25 cellular contexts compared by ENCODE assay signal in the genomic region with DNA sequence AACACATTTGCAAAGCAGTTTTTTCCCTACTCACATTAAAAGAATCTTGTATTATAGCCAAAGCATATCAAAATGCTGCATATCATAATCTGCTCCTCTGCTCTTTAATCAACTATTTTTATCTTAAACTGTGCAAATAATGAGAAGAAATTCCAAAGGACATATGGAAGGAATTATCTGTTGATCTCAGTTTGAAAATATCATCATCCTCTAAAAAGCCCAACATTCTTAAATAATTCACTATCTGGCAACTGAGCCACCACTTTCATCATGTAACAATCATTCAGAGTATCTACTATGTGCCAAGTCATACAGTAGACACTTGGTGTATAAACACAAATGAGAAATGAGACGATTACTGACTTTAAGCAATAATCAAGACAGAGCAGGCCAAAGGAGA.
DNase-seq lines count a peak whose midpoint lies in the region; ATAC-seq, FAIRE-seq and TF ChIP-seq lines count a peak whose summit lies in the region.
"Had no signal": no experiment of that assay in that cellular context is flagged by ENCODE, and none has a peak within 500 bp of the region (broad histone marks: within the 10 kb centered on the region; RNA-seq: fewer than 3 reads in every experiment).

No MANE protein-coding gene starts in this region.

- FAIRE-seq in endometrium (lab: Jason Lieb, UNC): peak; percentile 86
- FAIRE-seq: A549, HTR-8/SVneo, TTC549 had no signal

- ATAC-seq in GM21515 (IDR thresholded peaks at IDR 0.05; ENCODE audit: unreplicated experiment) (no peak), GM18909 (IDR thresholded peaks at IDR 0.05; ENCODE audit: poor library complexity, unreplicated experiment) (no peak)
- ATAC-seq: A549; activated naive CD8-positive, alpha-beta T cell treated with anti-CD3 and anti-CD28 coated beads, Interleukin-2, amount 50 U/mL, for 24 hours had no signal

- DNase-seq in AG08395 (ENCODE audit: low spot score): peak; percentile 74
- DNase-seq in HFFc6: peak; percentile 89
- no peak for DNase-seq in DMS153 (lab: John Stamatoyannopoulos, UW)
- no peak for DNase-seq in stimulated activated naive CD4-positive, alpha-beta T cell (lab: John Stamatoyannopoulos, UW)
- DNase-seq: activated CD4-positive, alpha-beta T cell treated with anti-CD3 and anti-CD28 coated beads for 48 hours; activated effector memory CD4-positive, alpha-beta T cell treated with Interleukin-2 at 50 U/mL for 16 hours; activated naive CD8-positive, alpha-beta T cell treated with anti-CD3 and anti-CD28 coated beads, Interleukin-2, amount 50 U/mL, for 24 hours; CD8-positive, alpha-beta memory T cell; effector memory CD4-positive, alpha-beta T cell; foreskin melanocyte; Kasumi-1; NCI-H1092; NCI-H2081; NCI-H510A; nephron progenitor cell; stimulated activated CD4-positive, alpha-beta T cell treated with anti-CD3 and anti-CD28 coated beads, Interleukin-4, amount 100 ng/mL, for 4 hours had no signal

- H3K4me3 Mint-ChIP-seq in HFFc6 (peak overlapping the region; percentile 31), nephron (peak overlapping the region in 1 of 3 experiments; percentile 0)
- H3K4me3 Mint-ChIP-seq: activated naive CD8-positive, alpha-beta T cell treated with anti-CD3 and anti-CD28 coated beads, Interleukin-2, amount 50 U/mL, for 24 hours; CD8-positive, alpha-beta memory T cell; central memory CD8-positive, alpha-beta T cell; nephron progenitor cell had no signal

- peak overlapping the region; percentile 89 for H3K27ac Mint-ChIP-seq in HFFc6
- peak overlapping the region; percentile 61 to 86 (median 79) for H3K27ac Mint-ChIP-seq in nephron
- H3K27ac Mint-ChIP-seq: activated naive CD8-positive, alpha-beta T cell treated with anti-CD3 and anti-CD28 coated beads, Interleukin-2, amount 50 U/mL, for 24 hours; nephron progenitor cell; progenitor cell of endocrine pancreas had no signal

- TF ChIP-seq CTCF in HFFc6 (IDR thresholded peaks at IDR 0.05) (no peak), nephron (IDR thresholded peaks at IDR 0.05; ENCODE audit: unreplicated experiment in 3 of 3) (no peak)

- H3K9me3 Mint-ChIP-seq in HFFc6 (no peaks in the 10 kb centered on the region), nephron (no peaks in the 10 kb centered on the region)
- H3K9me3 Mint-ChIP-seq: activated naive CD8-positive, alpha-beta T cell treated with anti-CD3 and anti-CD28 coated beads, Interleukin-2, amount 50 U/mL, for 24 hours; CD8-positive, alpha-beta memory T cell; central memory CD8-positive, alpha-beta T cell; nephron progenitor cell had no signal

- H3K4me1 Mint-ChIP-seq in HFFc6 (ENCODE audit: low read depth): peaks cover 69% of the 10 kb centered on the region
- H3K4me1 Mint-ChIP-seq in nephron: peaks cover 20% of the 10 kb centered on the region
- H3K4me1 Mint-ChIP-seq: CD8-positive, alpha-beta memory T cell; central memory CD8-positive, alpha-beta T cell; nephron progenitor cell had no signal

- H3K36me3 Mint-ChIP-seq in HFFc6 (ENCODE audit: low read depth): peaks cover 30% of the 10 kb centered on the region
- H3K36me3 Mint-ChIP-seq in nephron (ENCODE audit: low read depth): no peaks in the 10 kb centered on the region

- H3K27me3 Mint-ChIP-seq in HFFc6 (ENCODE audit: insufficient read depth) (no peaks in the 10 kb centered on the region), nephron (ENCODE audit: low read depth) (no peaks in the 10 kb centered on the region)
- H3K27me3 Mint-ChIP-seq: activated naive CD8-positive, alpha-beta T cell treated with anti-CD3 and anti-CD28 coated beads, Interleukin-2, amount 50 U/mL, for 24 hours; CD8-positive, alpha-beta memory T cell; central memory CD8-positive, alpha-beta T cell; progenitor cell of endocrine pancreas had no signal

Comparison
In these comparisons a context has a peak if more than half of its experiments do, and no peak if none do; other contexts are left out.
1. DNase-seq: peak in AG08395 (single experiment) and HFFc6 (single experiment); none in DMS153 (single experiment) and stimulated activated naive CD4-positive, alpha-beta T cell (0 of 6).